15 cellular contexts compared by ENCODE assay signal in genomic region chr6:106027316-106027715, GRCh38. TPM values are rescaled to one million over a fixed set of nuclear protein-coding genes. Genes with fewer than 3 reads are reported as not detected.
DNase-seq lines count a peak whose midpoint lies in the region; TF ChIP-seq lines count a peak whose summit lies in the region.
"Had no signal": no experiment of that assay in that cellular context is flagged by ENCODE, and none has a peak within 500 bp of the region (broad histone marks: within the 10 kb centered on the region; RNA-seq: fewer than 3 reads in every experiment).

No MANE protein-coding gene starts in this region.

- H3K4me2 ChIP-seq in BLaER1 (peak overlapping the region; percentile 77), H9 (ENCODE audit: insufficient read depth, insufficient read length, low read length) (no peak overlapping the region)

- H2BK12ac ChIP-seq in H9 (ENCODE audit: insufficient read length, low read depth, low read length), result no peak overlapping the region

- no peaks in the 10 kb centered on the region for H3K9me3 Mint-ChIP-seq in activated T-helper 1 cell treated with anti-CD3 and anti-CD28 coated beads, Interleukin-12 subunit alpha, Interleukin-12 subunit beta, Interleukin-2, Interleukin-4 antibody, amounts not matched to agents 30 ng/mL and 10 ng/mL and 1 ng/mL, durations not matched to agents 14 hours and 24 hours and 36 hours
- H3K9me3 Mint-ChIP-seq in nephron (no peaks in the 10 kb centered on the region), H9 (no peaks in the 10 kb centered on the region; a peak in 1 of 5 replicates)
- H3K9me3 Mint-ChIP-seq in activated T-cell treated with anti-CD3 and anti-CD28 coated beads, Interleukin-2, amount 50 U/mL, for 24 hours, result no peaks in the 10 kb centered on the region
- H3K9me3 Mint-ChIP-seq: CD4-positive, alpha-beta memory T cell had no signal

- H2BK20ac ChIP-seq in H9 (ENCODE audit: low read depth, low read length, poor library complexity, severe bottlenecking), result no peak overlapping the region

- no peaks in the 10 kb centered on the region for H3K27me3 Mint-ChIP-seq in activated T-helper 1 cell treated with anti-CD3 and anti-CD28 coated beads, Interleukin-12 subunit alpha, Interleukin-12 subunit beta, Interleukin-2, Interleukin-4 antibody, amounts not matched to agents 30 ng/mL and 10 ng/mL and 1 ng/mL, durations not matched to agents 14 hours and 24 hours and 36 hours (ENCODE audit: insufficient read depth)
- H3K27me3 Mint-ChIP-seq in nephron (ENCODE audit: low read depth) (peaks cover 45% of the 10 kb centered on the region), H9 (ENCODE audit: low read depth) (peaks cover 2% of the 10 kb centered on the region; the same call in 1 of the 2 replicates)
- H3K27me3 Mint-ChIP-seq in activated T-cell treated with anti-CD3 and anti-CD28 coated beads, Interleukin-2, amount 50 U/mL, for 24 hours, result peaks cover 16% of the 10 kb centered on the region

- H2AK5ac ChIP-seq in H9 (ENCODE audit: insufficient read length, low read length), result no peak overlapping the region

- H3K4me1 ChIP-seq in BLaER1 (peaks cover 19% of the 10 kb centered on the region), ES-I3 (ENCODE audit: insufficient read depth, low read length) (0 out of 2 replicates have a peak, but pooled peaks cover 5% of the 10 kb centered on the region), H9 (ENCODE audit: insufficient read depth, low read length) (peaks cover 3% of the 10 kb centered on the region; the same call in 1 of the 2 replicates)

- no peaks in the 10 kb centered on the region for H3K79me2 ChIP-seq in H9 (ENCODE audit: insufficient read depth, low read length)

- WGBS in H9 (ENCODE audit: extremely low coverage, insufficient read length, low lambda C conversion rate), result no CpG with 5 or more reads among the region's 5 CpGs

- H3K27ac Mint-ChIP-seq in activated T-helper 1 cell treated with anti-CD3 and anti-CD28 coated beads, Interleukin-12 subunit alpha, Interleukin-12 subunit beta, Interleukin-2, Interleukin-4 antibody, amounts not matched to agents 30 ng/mL and 10 ng/mL and 1 ng/mL, durations not matched to agents 14 hours and 24 hours and 36 hours, result no peak overlapping the region
- H3K27ac Mint-ChIP-seq in nephron (peak overlapping the region; percentile 7 to 49 (median 26)), H9 (no peak overlapping the region)
- no peak overlapping the region for H3K27ac Mint-ChIP-seq in activated T-cell treated with anti-CD3 and anti-CD28 coated beads, Interleukin-2, amount 50 U/mL, for 24 hours

- H3K27me3 ChIP-seq in BLaER1, result no peaks in the 10 kb centered on the region
- no peaks in the 10 kb centered on the region for H3K27me3 ChIP-seq in H9 (ENCODE audit: insufficient read depth, low read length)
- H3K27me3 ChIP-seq in MG63, result no peaks in the 10 kb centered on the region

- intact Hi-C loops in activated T-helper 1 cell treated with anti-CD3 and anti-CD28 coated beads, Interleukin-12 subunit alpha, Interleukin-12 subunit beta, Interleukin-2, Interleukin-4 antibody, amounts not matched to agents 30 ng/mL and 10 ng/mL and 1 ng/mL, durations not matched to agents 14 hours and 24 hours and 36 hours (cut with micrococcal nuclease), result no loop called here

- no peak overlapping the region for H3K14ac ChIP-seq in H9 (ENCODE audit: insufficient read depth, low read length)

- no peaks in the 10 kb centered on the region for H3K23me2 ChIP-seq in H9 (ENCODE audit: insufficient read length, low read depth, low read length, poor library complexity, severe bottlenecking)

- H2BK120ac ChIP-seq in H9 (ENCODE audit: low read depth, low read length, poor library complexity, severe bottlenecking), result no peak overlapping the region

- peaks cover 6% of the 10 kb centered on the region for H3K36me3 Mint-ChIP-seq in activated T-helper 1 cell treated with anti-CD3 and anti-CD28 coated beads, Interleukin-12 subunit alpha, Interleukin-12 subunit beta, Interleukin-2, Interleukin-4 antibody, amounts not matched to agents 30 ng/mL and 10 ng/mL and 1 ng/mL, durations not matched to agents 14 hours and 24 hours and 36 hours (ENCODE audit: low read depth)
- H3K36me3 Mint-ChIP-seq in nephron (ENCODE audit: low read depth), result no peaks in the 10 kb centered on the region
- no peaks in the 10 kb centered on the region for H3K36me3 Mint-ChIP-seq in activated T-cell treated with anti-CD3 and anti-CD28 coated beads, Interleukin-2, amount 50 U/mL, for 24 hours (ENCODE audit: low read depth)
- no peaks in the 10 kb centered on the region for H3K36me3 Mint-ChIP-seq in H9 (ENCODE audit: insufficient read depth in 1 of 3, low read depth in 3 of 3)
- H3K36me3 Mint-ChIP-seq: CD4-positive, alpha-beta memory T cell had no signal

- H3K27ac ChIP-seq in BLaER1, result 0 out of 2 replicates have a peak overlapping the region, but pooled peaks have one; percentile 31
- no peak overlapping the region for H3K27ac ChIP-seq in H9 (ENCODE audit: insufficient read length, low read depth, low read length)

- H3K36me3 ChIP-seq in BLaER1 (no peaks in the 10 kb centered on the region), ES-I3 (ENCODE audit: insufficient read depth, low read length) (no peaks in the 10 kb centered on the region), MG63 (no peaks in the 10 kb centered on the region)

- H4K20me1 ChIP-seq in BLaER1, result no peaks in the 10 kb centered on the region
- H4K20me1 ChIP-seq in H9 (ENCODE audit: control insufficient read depth, insufficient read depth, insufficient read length), result no peaks in the 10 kb centered on the region

- H2BK15ac ChIP-seq in H9 (ENCODE audit: low read depth, low read length), result no peak overlapping the region

- no peak overlapping the region for H4K5ac ChIP-seq in H9 (ENCODE audit: insufficient read length, low read depth, low read length)

- H3K4me3 ChIP-seq in BLaER1 (0 out of 2 replicates have a peak overlapping the region, but pooled peaks have one; percentile 7), MG63 (no peak overlapping the region)

- H3K9ac ChIP-seq in BLaER1 (no peak overlapping the region), ES-I3 (ENCODE audit: low read depth, low read length) (peak overlapping the region; percentile 5; the same call in 1 of the 2 replicates), H9 (ENCODE audit: extremely low read depth, insufficient read length, low read length) (no peak overlapping the region)

- H3K79me1 ChIP-seq in H9 (ENCODE audit: insufficient read depth, low read depth, low read length, poor library complexity, severe bottlenecking), result no peaks in the 10 kb centered on the region

- peak overlapping the region; percentile 41 for H3K4me3 Mint-ChIP-seq in activated T-helper 1 cell treated with anti-CD3 and anti-CD28 coated beads, Interleukin-12 subunit alpha, Interleukin-12 subunit beta, Interleukin-2, Interleukin-4 antibody, amounts not matched to agents 30 ng/mL and 10 ng/mL and 1 ng/mL, durations not matched to agents 14 hours and 24 hours and 36 hours
- peak overlapping the region in 2 of 3 experiments; percentile 41 to 47 for H3K4me3 Mint-ChIP-seq in nephron
- no peak overlapping the region for H3K4me3 Mint-ChIP-seq in activated T-cell treated with anti-CD3 and anti-CD28 coated beads, Interleukin-2, amount 50 U/mL, for 24 hours
- no peak overlapping the region for H3K4me3 Mint-ChIP-seq in H9

- no peak overlapping the region for H3K4ac ChIP-seq in H9 (ENCODE audit: low read depth, low read length)

- no peak overlapping the region for H3K18ac ChIP-seq in H9 (ENCODE audit: insufficient read length, low read depth, low read length)

- H3K4me1 Mint-ChIP-seq in activated T-helper 1 cell treated with anti-CD3 and anti-CD28 coated beads, Interleukin-12 subunit alpha, Interleukin-12 subunit beta, Interleukin-2, Interleukin-4 antibody, amounts not matched to agents 30 ng/mL and 10 ng/mL and 1 ng/mL, durations not matched to agents 14 hours and 24 hours and 36 hours (ENCODE audit: low read depth), result peaks cover 25% of the 10 kb centered on the region
- H3K4me1 Mint-ChIP-seq in nephron, result peaks cover 17% of the 10 kb centered on the region
- peaks cover 10% of the 10 kb centered on the region for H3K4me1 Mint-ChIP-seq in activated T-cell treated with anti-CD3 and anti-CD28 coated beads, Interleukin-2, amount 50 U/mL, for 24 hours (ENCODE audit: low read depth)
- peaks cover 18 to 19% of the 10 kb centered on the region in 2 experiments for H3K4me1 Mint-ChIP-seq in H9

- H3K56ac ChIP-seq in H9 (ENCODE audit: insufficient read length, low read depth, low read length), result no peak overlapping the region

- H2AFZ ChIP-seq in H9 (ENCODE audit: low read length), result no peak overlapping the region

- H3K23ac ChIP-seq in H9 (ENCODE audit: insufficient read length, low read depth, low read length), result no peak overlapping the region

- no peak overlapping the region for H4K8ac ChIP-seq in H9 (replicated peaks; ENCODE audit: insufficient read length, low read depth, low read length)

- TF ChIP-seq CTCF in nephron (IDR thresholded peaks at IDR 0.05; ENCODE audit: unreplicated experiment in 3 of 3) (no peak), H9 (conservative IDR thresholded peaks at IDR 0.05) (no peak)

- H3T11ph ChIP-seq in H9 (ENCODE audit: low read length), result no peak overlapping the region

- H4K91ac ChIP-seq in H9 (ENCODE audit: insufficient read length, low read depth, low read length), result no peak overlapping the region

- no peak overlapping the region for H2BK5ac ChIP-seq in H9 (ENCODE audit: insufficient read length, low read length)

- no peak for DNase-seq in activated T-helper 1 cell treated with anti-CD3 and anti-CD28 coated beads, Interleukin-12 subunit alpha, Interleukin-12 subunit beta, Interleukin-2, Interleukin-4 antibody, amounts not matched to agents 30 ng/mL and 10 ng/mL and 1 ng/mL, durations not matched to agents 14 hours and 24 hours and 36 hours (ENCODE audit: low spot score)
- DNase-seq in germinal center (ENCODE audit: low spot score), result no peak
- no peak for DNase-seq in activated T-cell treated with anti-CD3 and anti-CD28 coated beads, Interleukin-2, amount 50 U/mL, for 24 hours
- no peak for DNase-seq in H9
- no peak for DNase-seq in MG63
- DNase-seq: AML-193; CD4-positive, alpha-beta memory T cell; KG1; NCI-H1105; NCI-H446; NCI-H748 treated with DMSO at 0.1 percent for 48 hours had no signal

- H3K9me3 ChIP-seq in BLaER1 (no peaks in the 10 kb centered on the region), ES-I3 (ENCODE audit: control insufficient read depth, insufficient read depth, low read length) (no peaks in the 10 kb centered on the region), H9 (ENCODE audit: control insufficient read depth, low read depth, low read length) (no peaks in the 10 kb centered on the region), MG63 (no peaks in the 10 kb centered on the region)

RNA-seq across cellular contexts. Expression of gene PRDM1, which starts 58.8 kb away (rescaled TPM):
- total RNA-seq in activated T-helper 1 cell treated with anti-CD3 and anti-CD28 coated beads, Interleukin-12 subunit alpha, Interleukin-12 subunit beta, Interleukin-2, Interleukin-4 antibody, amounts not matched to agents 30 ng/mL and 10 ng/mL and 1 ng/mL, durations not matched to agents 14 hours and 24 hours and 36 hours, result 74.1 and 78.8 TPM in 2 replicates
- 2.3 and 2.9 TPM in 2 replicates for total RNA-seq in H9 (2021)
- total RNA-seq in MG63 (2014; rRNA removed; shearing (Covaris generic); ENCODE audit: low replicate concordance), result not detected in 2 replicates
- total RNA-seq: A673 had no signal

Comparison
In these comparisons a context has a peak if more than half of its experiments do, and no peak if none do; other contexts are left out.
1. H3K27ac Mint-ChIP-seq: peak in nephron (3 of 3); none in activated T-helper 1 cell treated with anti-CD3 and anti-CD28 coated beads, Interleukin-12 subunit alpha, Interleukin-12 subunit beta, Interleukin-2, Interleukin-4 antibody, amounts not matched to agents 30 ng/mL and 10 ng/mL and 1 ng/mL, durations not matched to agents 14 hours and 24 hours and 36 hours (single experiment), activated T-cell treated with anti-CD3 and anti-CD28 coated beads, Interleukin-2, amount 50 U/mL, for 24 hours (single experiment) and H9 (0 of 3).
2. H3K4me3 Mint-ChIP-seq: peak in activated T-helper 1 cell treated with anti-CD3 and anti-CD28 coated beads, Interleukin-12 subunit alpha, Interleukin-12 subunit beta, Interleukin-2, Interleukin-4 antibody, amounts not matched to agents 30 ng/mL and 10 ng/mL and 1 ng/mL, durations not matched to agents 14 hours and 24 hours and 36 hours (single experiment) and nephron (2 of 3); none in activated T-cell treated with anti-CD3 and anti-CD28 coated beads, Interleukin-2, amount 50 U/mL, for 24 hours (single experiment) and H9 (0 of 2).
3. RNA of gene PRDM1, which starts 58.8 kb away (total RNA-seq): 74.1 to 78.8 TPM in activated T-helper 1 cell treated with anti-CD3 and anti-CD28 coated beads, Interleukin-12 subunit alpha, Interleukin-12 subunit beta, Interleukin-2, Interleukin-4 antibody, amounts not matched to agents 30 ng/mL and 10 ng/mL and 1 ng/mL, durations not matched to agents 14 hours and 24 hours and 36 hours; 2.3 to 2.9 TPM in H9 and not detected in MG63; every median in the first group is over 10 times any median in the second.